15 cellular contexts compared by ENCODE assay signal in the genomic region with DNA sequence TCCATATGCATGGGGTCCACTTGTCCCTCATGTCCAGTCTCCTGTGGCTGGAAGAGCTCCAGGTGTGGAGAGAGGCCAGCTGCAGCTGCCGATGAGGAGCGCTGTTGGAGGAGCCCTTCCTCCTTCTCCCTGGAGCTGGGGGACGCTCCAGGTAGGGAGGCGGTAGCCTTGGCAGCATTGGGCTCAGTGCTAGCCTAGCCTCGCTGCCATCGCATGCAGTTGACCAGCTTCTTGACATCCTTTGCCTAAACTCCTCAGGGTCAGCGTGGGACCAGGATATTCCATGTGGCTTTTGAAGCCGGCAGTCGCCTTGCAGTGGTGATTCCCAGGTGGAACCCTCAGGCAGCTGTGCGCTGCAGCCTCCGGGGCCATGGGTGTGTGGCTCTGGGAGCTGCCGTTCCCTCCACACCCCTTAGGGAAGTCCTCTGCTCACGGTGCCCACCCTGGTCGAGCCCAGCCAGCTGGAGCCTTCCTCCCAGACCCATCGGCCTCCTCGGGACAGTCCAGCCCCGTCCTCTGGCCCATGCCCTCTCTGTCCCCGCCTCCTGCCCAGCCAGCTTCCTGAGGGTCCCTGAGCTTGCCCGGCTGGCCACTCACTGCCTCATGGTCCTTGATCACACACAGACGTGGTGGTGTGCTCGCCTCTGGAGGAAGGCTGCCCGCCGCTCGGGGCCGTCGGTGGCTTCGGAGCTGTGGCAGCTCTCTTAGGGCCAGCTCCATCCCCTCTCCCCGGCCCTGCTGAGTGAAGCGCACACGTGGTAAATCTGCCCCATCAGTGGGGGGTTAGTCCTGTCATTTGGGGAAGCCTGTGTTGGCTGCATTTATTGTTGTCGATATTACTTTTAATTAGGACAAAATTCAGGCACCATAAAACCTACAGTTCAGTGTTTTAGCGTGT. TPM values are rescaled to one million over a fixed set of nuclear protein-coding genes. Genes with fewer than 3 reads are reported as not detected.
A peak's percentile ranks its signal among the peaks of the same experiment; 100 is the strongest.
DNase-seq lines count a peak whose midpoint lies in the region; ATAC-seq and TF ChIP-seq lines count a peak whose summit lies in the region.
"Had no signal": no experiment of that assay in that cellular context is flagged by ENCODE, and none has a peak within 500 bp of the region (broad histone marks: within the 10 kb centered on the region; RNA-seq: fewer than 3 reads in every experiment).

No MANE protein-coding gene starts in this region.

- no peak overlapping the region for H4K5ac ChIP-seq in H9 (ENCODE audit: insufficient read length, low read depth, low read length)

- H3K79me1 ChIP-seq in H9 (ENCODE audit: insufficient read depth, low read depth, low read length, poor library complexity, severe bottlenecking) = peaks cover 4% of the 10 kb centered on the region

- H3K36me3 ChIP-seq in neural progenitor cell (no peaks in the 10 kb centered on the region), breast epithelium (no peaks in the 10 kb centered on the region)

- H3K27me3 Mint-ChIP-seq in H9 (ENCODE audit: low read depth) (peaks cover 3% of the 10 kb centered on the region; the same call in 1 of the 2 replicates), chondrocyte (ENCODE audit: low read depth) (no peaks in the 10 kb centered on the region), neural progenitor cell (ENCODE audit: insufficient read depth, low read depth) (no peaks in the 10 kb centered on the region)
- H3K27me3 Mint-ChIP-seq in activated naive CD8-positive, alpha-beta T cell treated with anti-CD3 and anti-CD28 coated beads, Interleukin-2, amount 50 U/mL, for 24 hours = no peaks in the 10 kb centered on the region

- no peaks in the 10 kb centered on the region for H3K9me3 ChIP-seq in H9 (ENCODE audit: control insufficient read depth, low read depth, low read length)
- H3K9me3 ChIP-seq in neural progenitor cell (ENCODE audit: low read depth) = no peaks in the 10 kb centered on the region
- no peaks in the 10 kb centered on the region for H3K9me3 ChIP-seq in breast epithelium

- no peak overlapping the region for H2BK20ac ChIP-seq in H9 (ENCODE audit: low read depth, low read length, poor library complexity, severe bottlenecking)

- no peak overlapping the region for H3K4me2 ChIP-seq in H9 (ENCODE audit: insufficient read depth, insufficient read length, low read length)
- H3K4me2 ChIP-seq in neural progenitor cell = no peak overlapping the region

- H3T11ph ChIP-seq in H9 (ENCODE audit: low read length) = no peak overlapping the region

- no peak overlapping the region for H3K56ac ChIP-seq in H9 (ENCODE audit: insufficient read length, low read depth, low read length)

- no peak overlapping the region for H3K23ac ChIP-seq in H9 (ENCODE audit: insufficient read length, low read depth, low read length)

- H3K36me3 Mint-ChIP-seq in H9 (ENCODE audit: insufficient read depth in 1 of 3, low read depth in 3 of 3) (peaks cover 0 to 10% (median 2%) of the 10 kb centered on the region in 3 experiments; a peak in 4 of 7 replicates), chondrocyte (ENCODE audit: low read depth) (no peaks in the 10 kb centered on the region), neural progenitor cell (peaks cover 9% of the 10 kb centered on the region)
- H3K36me3 Mint-ChIP-seq in activated naive CD8-positive, alpha-beta T cell treated with anti-CD3 and anti-CD28 coated beads, Interleukin-2, amount 50 U/mL, for 24 hours (ENCODE audit: low read depth) = peaks cover 1% of the 10 kb centered on the region

- TF ChIP-seq CTCF in H9 (conservative IDR thresholded peaks at IDR 0.05) = no peak
- TF ChIP-seq CTCF in chondrocyte (IDR thresholded peaks at IDR 0.05) = no peak
- TF ChIP-seq CTCF in neural progenitor cell (IDR thresholded peaks at IDR 0.05) = no peak
- no peak for TF ChIP-seq CTCF in breast epithelium (IDR thresholded peaks at IDR 0.05)

- no peak overlapping the region for H4K8ac ChIP-seq in H9 (replicated peaks; ENCODE audit: insufficient read length, low read depth, low read length)

- no peak overlapping the region for H4K91ac ChIP-seq in H9 (ENCODE audit: insufficient read length, low read depth, low read length)

- H3K27ac Mint-ChIP-seq in H9 (peak overlapping the region in 2 of 3 experiments; percentile 31 to 68; a peak in 1 of 7 replicates), chondrocyte (ENCODE audit: unreplicated experiment) (no peak overlapping the region), neural progenitor cell (peak overlapping the region; percentile 89)
- H3K27ac Mint-ChIP-seq in activated naive CD8-positive, alpha-beta T cell treated with anti-CD3 and anti-CD28 coated beads, Interleukin-2, amount 50 U/mL, for 24 hours = no peak overlapping the region

- DNase-seq in H9 (no peak), chondrocyte (ENCODE audit: low spot score) (peak; percentile 93), neural progenitor cell (ENCODE audit: low spot score) (no peak), HT-29 (ENCODE audit: low spot score) (no peak), breast epithelium (ENCODE audit: low spot score in 2 of 2) (no peak)
- no peak for DNase-seq in activated naive CD8-positive, alpha-beta T cell treated with anti-CD3 and anti-CD28 coated beads, Interleukin-2, amount 50 U/mL, for 24 hours
- DNase-seq: C1 segment of cervical spinal cord, COR-L47, Kasumi-1, NCI-H1105 treated with DMSO at 0.1 percent for 48 hours, NCI-H187, NCI-H2171 treated with DMSO at 0.1 percent for 48 hours, SIG-M5 had no signal

- no peak for ATAC-seq in activated naive CD8-positive, alpha-beta T cell treated with anti-CD3 and anti-CD28 coated beads, Interleukin-2, amount 50 U/mL, for 24 hours
- no peak for ATAC-seq in GM18498 (IDR thresholded peaks at IDR 0.05; ENCODE audit: unreplicated experiment)
- ATAC-seq: HepG2 had no signal

- H3K23me2 ChIP-seq in H9 (ENCODE audit: insufficient read length, low read depth, low read length, poor library complexity, severe bottlenecking) = no peaks in the 10 kb centered on the region

- no peak overlapping the region for H2BK15ac ChIP-seq in H9 (ENCODE audit: low read depth, low read length)

- no CpG with 5 or more reads among the region's 32 CpGs for WGBS in H9 (ENCODE audit: extremely low coverage, insufficient read length, low lambda C conversion rate)

- H3K4me3 Mint-ChIP-seq in H9 (no peak overlapping the region), chondrocyte (ENCODE audit: unreplicated experiment) (no peak overlapping the region), neural progenitor cell (no peak overlapping the region)
- no peak overlapping the region for H3K4me3 Mint-ChIP-seq in activated naive CD8-positive, alpha-beta T cell treated with anti-CD3 and anti-CD28 coated beads, Interleukin-2, amount 50 U/mL, for 24 hours

- H3K4me3 ChIP-seq in neural progenitor cell (no peak overlapping the region), breast epithelium (no peak overlapping the region)

- no peaks in the 10 kb centered on the region for H3F3A ChIP-seq in neural progenitor cell (ENCODE audit: low read depth)

- H3K9ac ChIP-seq in H9 (ENCODE audit: extremely low read depth, insufficient read length, low read length) = no peak overlapping the region
- H3K9ac ChIP-seq in neural progenitor cell = no peak overlapping the region

- H2BK5ac ChIP-seq in H9 (ENCODE audit: insufficient read length, low read length) = no peak overlapping the region

- no peak overlapping the region; the same call in 1 of the 2 replicates for H3K14ac ChIP-seq in H9 (ENCODE audit: insufficient read depth, low read length)

- H4K20me1 ChIP-seq in H9 (ENCODE audit: control insufficient read depth, insufficient read depth, insufficient read length) (no peaks in the 10 kb centered on the region), neural progenitor cell (ENCODE audit: low read depth) (peaks cover 22% of the 10 kb centered on the region)

- peaks cover 5% of the 10 kb centered on the region in 2 experiments; a peak in 4 of 5 replicates for H3K9me3 Mint-ChIP-seq in H9
- no peaks in the 10 kb centered on the region for H3K9me3 Mint-ChIP-seq in chondrocyte (ENCODE audit: low read depth)
- H3K9me3 Mint-ChIP-seq in neural progenitor cell = peaks cover 10% of the 10 kb centered on the region
- H3K9me3 Mint-ChIP-seq in activated naive CD8-positive, alpha-beta T cell treated with anti-CD3 and anti-CD28 coated beads, Interleukin-2, amount 50 U/mL, for 24 hours = no peaks in the 10 kb centered on the region

- H2BK12ac ChIP-seq in H9 (ENCODE audit: insufficient read length, low read depth, low read length) = no peak overlapping the region

- H2AK5ac ChIP-seq in H9 (ENCODE audit: insufficient read length, low read length) = no peak overlapping the region

- no peak overlapping the region for H3K18ac ChIP-seq in H9 (ENCODE audit: insufficient read length, low read depth, low read length)

- H2AFZ ChIP-seq in H9 (ENCODE audit: low read length) (no peak overlapping the region), neural progenitor cell (replicated peaks) (no peak overlapping the region)

- TF ChIP-seq POLR2A in breast epithelium (IDR thresholded peaks at IDR 0.05) = no peak

- no peak overlapping the region for H3K27ac ChIP-seq in H9 (ENCODE audit: insufficient read length, low read depth, low read length)
- H3K27ac ChIP-seq in neural progenitor cell = no peak overlapping the region
- H3K27ac ChIP-seq in breast epithelium = no peak overlapping the region

- no peak overlapping the region for H2BK120ac ChIP-seq in H9 (ENCODE audit: low read depth, low read length, poor library complexity, severe bottlenecking)

- H3K4me1 Mint-ChIP-seq in H9 = peaks cover 2 to 6% of the 10 kb centered on the region in 2 experiments; a peak in 3 of 4 replicates
- peaks cover 7% of the 10 kb centered on the region for H3K4me1 Mint-ChIP-seq in chondrocyte (ENCODE audit: low read depth)
- peaks cover 6% of the 10 kb centered on the region for H3K4me1 Mint-ChIP-seq in neural progenitor cell
- H3K4me1 Mint-ChIP-seq in activated naive CD8-positive, alpha-beta T cell treated with anti-CD3 and anti-CD28 coated beads, Interleukin-2, amount 50 U/mL, for 24 hours = peaks cover 27% of the 10 kb centered on the region

- H3K79me2 ChIP-seq in H9 (ENCODE audit: insufficient read depth, low read length) (peaks cover 3% of the 10 kb centered on the region; the same call in 1 of the 2 replicates), neural progenitor cell (ENCODE audit: low read depth) (peaks cover 13% of the 10 kb centered on the region)

- intact Hi-C loops in breast epithelium (cut with DNase I; ENCODE audit: low total_unique reads) = no loop called here

- H3K27me3 ChIP-seq in H9 (ENCODE audit: insufficient read depth, low read length) (no peaks in the 10 kb centered on the region), neural progenitor cell (no peaks in the 10 kb centered on the region), breast epithelium (no peaks in the 10 kb centered on the region)

- H3K4ac ChIP-seq in H9 (ENCODE audit: low read depth, low read length) = no peak overlapping the region

- no peaks in the 10 kb centered on the region for H3K4me1 ChIP-seq in H9 (ENCODE audit: insufficient read depth, low read length)
- no peaks in the 10 kb centered on the region for H3K4me1 ChIP-seq in neural progenitor cell
- H3K4me1 ChIP-seq in breast epithelium = no peaks in the 10 kb centered on the region

RNA-seq across cellular contexts. Expression of gene INPP5A, which starts 21.2 kb away (rescaled TPM):
- total RNA-seq in H9 (2021) (17.7 and 19.1 TPM in 2 replicates), chondrocyte (29.5 to 40.6 TPM (median 40.1 TPM) in 3 replicates), neural progenitor cell (ENCODE audit: low replicate concordance) (14.2 and 21.3 TPM in 2 replicates), breast epithelium (10 to 100 TPM; 26.6 to 50.6 (median 38.7) TPM)
- 18.0 and 22.7 TPM in 2 replicates for total RNA-seq in HT-29 (2014; rRNA removed; shearing (Covaris generic))

Comparison
In these comparisons a context has a peak if more than half of its experiments do, and no peak if none do; other contexts are left out.
1. H3K27ac Mint-ChIP-seq: peak in H9 (2 of 3) and neural progenitor cell (single experiment); none in chondrocyte (single experiment) and activated naive CD8-positive, alpha-beta T cell treated with anti-CD3 and anti-CD28 coated beads, Interleukin-2, amount 50 U/mL, for 24 hours (single experiment).